In the genomic region with DNA sequence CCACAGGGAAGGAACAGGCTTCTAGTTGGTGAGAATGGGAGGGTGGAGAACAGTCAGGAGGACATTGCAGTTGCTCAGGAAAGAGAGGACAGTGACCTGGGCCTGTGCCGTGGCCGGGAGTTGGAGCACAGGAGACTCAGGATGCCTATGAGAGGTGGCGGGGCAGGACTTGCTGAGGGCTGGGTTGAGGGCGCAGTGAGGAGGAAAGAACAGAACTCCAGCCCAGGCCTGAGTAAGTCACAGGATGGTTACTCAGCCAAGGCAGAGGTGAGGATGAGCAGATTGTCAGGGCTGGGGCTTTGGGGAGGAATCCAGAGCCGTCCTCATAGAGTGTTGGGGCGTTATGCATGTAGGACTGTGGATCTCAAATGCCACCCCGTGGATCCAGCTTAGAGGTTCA, we compare ENCODE assay signal across 1 cellular context.
TF ChIP-seq lines count a peak whose summit lies in the region.

No MANE protein-coding gene starts in this region.

TF ChIP-seq in H1, 55 proteins besides CTCF, POLR2A, EP300 and RAD21:
- no peak for TF ChIP-seq GTF2F1 (IDR thresholded peaks at IDR 0.05; ENCODE audit: borderline replicate concordance, low read depth, low read length)
- TF ChIP-seq KDM4A (IDR thresholded peaks at IDR 0.05; ENCODE audit: low read depth, low read length, severe bottlenecking) = no peak
- TF ChIP-seq TEAD4 (IDR thresholded peaks at IDR 0.05; ENCODE audit: low read depth, low read length) = no peak
- TF ChIP-seq SP1 (IDR thresholded peaks at IDR 0.05; ENCODE audit: low read depth, low read length) = no peak
- TF ChIP-seq POU5F1 (IDR thresholded peaks at IDR 0.05; ENCODE audit: low read depth, low read length) = no peak
